In genomic region chr22:38308791-38309498, GRCh38 we compare ENCODE assay signal across 11 cellular contexts. TPM values are rescaled to one million over a fixed set of nuclear protein-coding genes. Genes with fewer than 3 reads are reported as not detected.
DNase-seq lines count a peak whose midpoint lies in the region; ATAC-seq and TF ChIP-seq lines count a peak whose summit lies in the region.
"Had no signal": no experiment of that assay in that cellular context is flagged by ENCODE, and none has a peak within 500 bp of the region (broad histone marks: within the 10 kb centered on the region; RNA-seq: fewer than 3 reads in every experiment).

No MANE protein-coding gene starts in this region.

- H3K9me3 Mint-ChIP-seq in activated naive CD8-positive, alpha-beta T cell (ENCODE audit: low read depth): no peaks in the 10 kb centered on the region
- no peaks in the 10 kb centered on the region for H3K9me3 Mint-ChIP-seq in activated naive CD8-positive, alpha-beta T cell treated with anti-CD3 and anti-CD28 coated beads, Interleukin-2, amount 50 U/mL, for 24 hours
- H3K9me3 Mint-ChIP-seq in brain: no peaks in the 10 kb centered on the region

- H3K4me1 ChIP-seq in muscle layer of colon (ENCODE audit: insufficient read depth, low read length) (peaks cover 79% of the 10 kb centered on the region), transverse colon (peaks cover 55 to 91% (median 68%) of the 10 kb centered on the region in 4 donors)

- H3K4me3 Mint-ChIP-seq in activated naive CD8-positive, alpha-beta T cell: no peak overlapping the region
- H3K4me3 Mint-ChIP-seq in activated naive CD8-positive, alpha-beta T cell treated with anti-CD3 and anti-CD28 coated beads, Interleukin-2, amount 50 U/mL, for 24 hours: no peak overlapping the region
- H3K4me3 Mint-ChIP-seq in brain: peak overlapping the region in 1 of 5 experiments; percentile 42

- no peak for ATAC-seq in activated naive CD8-positive, alpha-beta T cell treated with anti-CD3 and anti-CD28 coated beads, Interleukin-2, amount 50 U/mL, for 24 hours
- ATAC-seq in GM18858 (IDR thresholded peaks at IDR 0.05; ENCODE audit: unreplicated experiment) (no peak), HG03139 (IDR thresholded peaks at IDR 0.05; ENCODE audit: unreplicated experiment) (no peak)
- ATAC-seq: left colon had no signal

- H3K27me3 Mint-ChIP-seq in activated naive CD8-positive, alpha-beta T cell: no peaks in the 10 kb centered on the region
- H3K27me3 Mint-ChIP-seq in activated naive CD8-positive, alpha-beta T cell treated with anti-CD3 and anti-CD28 coated beads, Interleukin-2, amount 50 U/mL, for 24 hours: no peaks in the 10 kb centered on the region
- H3K27me3 Mint-ChIP-seq in brain: no peaks in the 10 kb centered on the region

- WGBS in transverse colon (ENCODE audit: low coverage in 1 of 2), 2 donors: 55 to 79% methylated on average over 4 to 10 of the region's 10 CpGs

- in situ Hi-C loops in transverse colon (cut with MboI; ENCODE audit: low pct_ligation_motif_present in 1 of 4, low pct_unique_long_range_greater_than_20kb in 1 of 4, low sequenced_read_pairs in 3 of 4): loop anchor here in 1 of 4 donors (25.0 kb wide), 1 partner anchor 103 kb away; no protein-coding TSS in a partner anchor

- H3K9ac ChIP-seq in muscle layer of colon (ENCODE audit: low read length): no peak overlapping the region

- H3K27ac ChIP-seq in muscle layer of colon (ENCODE audit: low read depth, low read length): peak overlapping the region; percentile 42
- peak overlapping the region; percentile 96 to 99 (median 98) for H3K27ac ChIP-seq in transverse colon

- TF ChIP-seq CTCF in brain (conservative IDR thresholded peaks at IDR 0.05): no peak
- TF ChIP-seq CTCF in transverse colon (IDR thresholded peaks at IDR 0.05): no peak

- H3K4me3 ChIP-seq in muscle layer of colon (ENCODE audit: low read depth in 1 of 2, low read length in 2 of 2): no peak overlapping the region
- no peak overlapping the region for H3K4me3 ChIP-seq in transverse colon

- peaks cover 28% of the 10 kb centered on the region for H3K36me3 ChIP-seq in muscle layer of colon (ENCODE audit: insufficient read depth, low read length)
- H3K36me3 ChIP-seq in transverse colon: no peaks in the 10 kb centered on the region

- no peak for TF ChIP-seq EP300 in transverse colon (IDR thresholded peaks at IDR 0.05; ENCODE audit: low read depth)

- no peaks in the 10 kb centered on the region for H3K9me3 ChIP-seq in muscle layer of colon (ENCODE audit: low read length)
- no peaks in the 10 kb centered on the region for H3K9me3 ChIP-seq in transverse colon

- DNase-seq in activated naive CD8-positive, alpha-beta T cell treated with anti-CD3 and anti-CD28 coated beads, Interleukin-2, amount 50 U/mL, for 24 hours: no peak
- no peak for DNase-seq in transverse colon
- DNase-seq in NCI-H526 treated with DMSO at 0.1 percent for 48 hours (lab: John Stamatoyannopoulos, UW): no peak
- DNase-seq: EL; left colon; stimulated activated CD4-positive, alpha-beta T cell treated with anti-CD3 and anti-CD28 coated beads, Interleukin-2, amount 100 ng/mL, for 48 hours had no signal

- TF ChIP-seq POLR2A in transverse colon (IDR thresholded peaks at IDR 0.05): no peak

- intact Hi-C loops in transverse colon (cut with DNase I; ENCODE audit: low total_unique reads): no loop called here

- peaks cover 44% of the 10 kb centered on the region for H3K4me1 Mint-ChIP-seq in activated naive CD8-positive, alpha-beta T cell (ENCODE audit: low read depth)
- H3K4me1 Mint-ChIP-seq in activated naive CD8-positive, alpha-beta T cell treated with anti-CD3 and anti-CD28 coated beads, Interleukin-2, amount 50 U/mL, for 24 hours: peaks cover 58% of the 10 kb centered on the region
- peaks cover 95% of the 10 kb centered on the region for H3K4me1 Mint-ChIP-seq in brain

- H3K36me3 Mint-ChIP-seq in activated naive CD8-positive, alpha-beta T cell: peaks cover 2% of the 10 kb centered on the region
- H3K36me3 Mint-ChIP-seq in activated naive CD8-positive, alpha-beta T cell treated with anti-CD3 and anti-CD28 coated beads, Interleukin-2, amount 50 U/mL, for 24 hours (ENCODE audit: low read depth): peaks cover 25% of the 10 kb centered on the region
- H3K36me3 Mint-ChIP-seq in brain: peaks cover 59% of the 10 kb centered on the region

- H3K27ac Mint-ChIP-seq in activated naive CD8-positive, alpha-beta T cell: peak overlapping the region; percentile 38
- no peak overlapping the region for H3K27ac Mint-ChIP-seq in activated naive CD8-positive, alpha-beta T cell treated with anti-CD3 and anti-CD28 coated beads, Interleukin-2, amount 50 U/mL, for 24 hours
- peak overlapping the region in 4 of 5 experiments; percentile 15 to 99 (median 64) for H3K27ac Mint-ChIP-seq in brain

- no peaks in the 10 kb centered on the region for H3K27me3 ChIP-seq in muscle layer of colon (ENCODE audit: control insufficient read depth in 1 of 2, insufficient read depth in 2 of 2, low read length in 2 of 2)
- H3K27me3 ChIP-seq in transverse colon: no peaks in the 10 kb centered on the region

RNA-seq across cellular contexts. Expression of gene CSNK1E, which starts 8.3 kb away (rescaled TPM):
- polyA plus RNA-seq in brain (ENCODE audit: insufficient read depth, low read depth, low replicate concordance): 162 TPM
- 100 to 1,000 TPM in 2 of 4 donors, 10 to 100 TPM in 2; 47.9 to 179 (median 106) TPM for total RNA-seq in transverse colon

RNA-seq across cellular contexts. Expression of gene TMEM184B, which starts 36.1 kb away (rescaled TPM):
- 97.3 TPM for polyA plus RNA-seq in brain (ENCODE audit: insufficient read depth, low read depth, low replicate concordance)
- 10 to 100 TPM; 18.7 to 88.4 (median 41.1) TPM for total RNA-seq in transverse colon
